In genomic region chr5:135191084-135191826, GRCh38 we compare ENCODE assay signal across 8 cellular contexts.
DNase-seq lines count a peak whose midpoint lies in the region; ATAC-seq and TF ChIP-seq lines count a peak whose summit lies in the region.

No MANE protein-coding gene starts in this region.

- H3K27ac Mint-ChIP-seq in activated naive CD8-positive, alpha-beta T cell treated with anti-CD3 and anti-CD28 coated beads for 36 hours: no peak overlapping the region
- peak overlapping the region; percentile 61 for H3K27ac Mint-ChIP-seq in progenitor cell of endocrine pancreas

- peak; percentile 11 for DNase-seq in DMS153 treated with DMSO at 0.1 percent for 48 hours (lab: John Stamatoyannopoulos, UW; ENCODE audit: unreplicated experiment)
- DNase-seq in SKM-1 (lab: John Stamatoyannopoulos, UW; ENCODE audit: unreplicated experiment): peak; percentile 66
- DNase-seq in activated naive CD8-positive, alpha-beta T cell treated with anti-CD3 and anti-CD28 coated beads for 36 hours: peak; percentile 81
- peak; percentile 63 to 83 (median 69) for DNase-seq in heart left ventricle
- DNase-seq in progenitor cell of endocrine pancreas (ENCODE audit: low spot score, unreplicated experiment): peak; percentile 86
- peak; percentile 88 for DNase-seq in upper lobe of right lung

- TF ChIP-seq POLR2A in heart left ventricle (IDR thresholded peaks at IDR 0.05): no peak

- H3K4me1 ChIP-seq in heart left ventricle: peaks cover 0 to 17% (median 3%) of the 10 kb centered on the region in 12 donors
- H3K4me1 ChIP-seq in upper lobe of right lung: no peaks in the 10 kb centered on the region

- peaks cover 2% of the 10 kb centered on the region for H3K4me1 Mint-ChIP-seq in activated naive CD8-positive, alpha-beta T cell treated with anti-CD3 and anti-CD28 coated beads for 36 hours
- H3K4me1 Mint-ChIP-seq in progenitor cell of endocrine pancreas (ENCODE audit: low read depth): peaks cover 56% of the 10 kb centered on the region

- H3K4me3 Mint-ChIP-seq in activated naive CD8-positive, alpha-beta T cell treated with anti-CD3 and anti-CD28 coated beads for 36 hours: peak overlapping the region; percentile 63
- H3K4me3 Mint-ChIP-seq in progenitor cell of endocrine pancreas (ENCODE audit: low read depth): peak overlapping the region; percentile 60

- ATAC-seq in GM21576 (IDR thresholded peaks at IDR 0.05; ENCODE audit: unreplicated experiment): peak; percentile 72
- ATAC-seq in heart left ventricle: peak; percentile 80 to 97 (median 93)
- ATAC-seq in upper lobe of right lung: peak; percentile 98

- intact Hi-C loops in heart left ventricle (cut with DNase I): loop anchor here in 5 of 10 donors (5.0 to 10.0 kb wide), 6 partner anchors 141 to 279 kb away; no protein-coding TSS in a partner anchor
- intact Hi-C loops in upper lobe of right lung (cut with DNase I): no loop called here

- no peak overlapping the region for H3K27ac ChIP-seq in heart left ventricle
- no peak overlapping the region for H3K27ac ChIP-seq in upper lobe of right lung

- TF ChIP-seq CTCF in LNCAP (IDR thresholded peaks at IDR 0.05) (peak; percentile 90), heart left ventricle (IDR thresholded peaks at IDR 0.05) (peak; percentile 74 to 88 (median 82)), progenitor cell of endocrine pancreas (IDR thresholded peaks at IDR 0.05; ENCODE audit: unreplicated experiment) (peak; percentile 94), upper lobe of right lung (IDR thresholded peaks at IDR 0.05) (peak; percentile 84)

- no peaks in the 10 kb centered on the region for H3K9me3 Mint-ChIP-seq in activated naive CD8-positive, alpha-beta T cell treated with anti-CD3 and anti-CD28 coated beads for 36 hours
- no peaks in the 10 kb centered on the region for H3K9me3 Mint-ChIP-seq in progenitor cell of endocrine pancreas (ENCODE audit: low read depth)

- peaks cover 30% of the 10 kb centered on the region for H3K27me3 Mint-ChIP-seq in activated naive CD8-positive, alpha-beta T cell treated with anti-CD3 and anti-CD28 coated beads for 36 hours
- H3K27me3 Mint-ChIP-seq in progenitor cell of endocrine pancreas: peaks cover 24% of the 10 kb centered on the region

- 9 to 19% (median 14%) methylated on average over 16 to 54 of the region's 54 CpGs for WGBS in heart left ventricle, 4 donors

- no peaks in the 10 kb centered on the region for H3K36me3 Mint-ChIP-seq in activated naive CD8-positive, alpha-beta T cell treated with anti-CD3 and anti-CD28 coated beads for 36 hours
- H3K36me3 Mint-ChIP-seq in progenitor cell of endocrine pancreas (ENCODE audit: insufficient read depth): no peaks in the 10 kb centered on the region

- H3K9me3 ChIP-seq in heart left ventricle: peaks cover 0 to 4% (median 0%) of the 10 kb centered on the region in 12 donors
- no peaks in the 10 kb centered on the region for H3K9me3 ChIP-seq in upper lobe of right lung

- H3K36me3 ChIP-seq in heart left ventricle: no peaks in the 10 kb centered on the region
- H3K36me3 ChIP-seq in upper lobe of right lung: no peaks in the 10 kb centered on the region

- H3K27me3 ChIP-seq in heart left ventricle (peaks cover 0 to 58% (median 20%) of the 10 kb centered on the region in 9 donors), upper lobe of right lung (peaks cover 51% of the 10 kb centered on the region)

- H3K4me3 ChIP-seq in heart left ventricle (peak overlapping the region in 11 of 12 donors; percentile 12 to 56 (median 46)), upper lobe of right lung (peak overlapping the region; percentile 10)

Comparison
In these comparisons a context has a peak if more than half of its experiments do, and no peak if none do; other contexts are left out.
1. DNase-seq: peak in every context shown above with its lines; median percentile 88 in upper lobe of right lung; 86 in progenitor cell of endocrine pancreas; 81 in activated naive CD8-positive, alpha-beta T cell treated with anti-CD3 and anti-CD28 coated beads for 36 hours; 69 in heart left ventricle; 66 in SKM-1; 11 in DMS153 treated with DMSO at 0.1 percent for 48 hours.